14 cellular contexts compared by ENCODE assay signal in the genomic region with DNA sequence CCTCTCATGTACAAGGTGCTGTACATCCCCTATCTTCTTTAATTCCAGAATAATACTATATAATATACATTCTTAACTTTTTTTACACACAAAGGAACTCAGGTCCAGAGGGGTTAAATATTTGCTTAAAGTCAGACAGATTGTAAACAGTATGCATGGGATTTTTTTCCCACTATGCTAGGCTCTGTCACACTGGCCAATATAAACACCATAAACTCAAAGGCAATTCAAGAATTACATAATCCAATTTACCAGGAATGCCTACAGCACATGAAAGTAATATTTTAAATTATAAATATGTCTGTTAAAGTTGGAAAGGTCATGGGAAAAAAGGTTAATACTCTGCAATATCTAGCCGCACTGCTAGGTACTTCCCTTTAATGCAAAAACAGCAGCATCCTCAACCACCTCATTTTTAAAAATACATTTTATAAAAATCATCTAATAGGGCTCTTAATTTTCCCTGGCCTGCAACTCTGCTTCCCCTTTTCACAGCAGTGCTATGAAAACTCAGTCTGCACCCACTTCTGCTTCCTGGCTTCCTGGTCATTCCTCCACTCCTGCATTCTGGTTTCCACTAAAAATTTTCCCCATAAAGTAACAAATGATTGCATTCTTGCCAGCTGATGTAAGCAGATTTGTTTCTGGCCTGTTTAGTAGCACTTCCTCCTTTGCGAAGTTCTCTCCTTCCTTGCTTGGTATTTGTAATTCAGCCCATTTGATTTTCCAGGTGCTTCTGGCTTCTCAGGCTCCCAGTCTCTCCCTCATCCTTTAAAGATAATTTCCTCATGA.
DNase-seq lines count a peak whose midpoint lies in the region; ATAC-seq, FAIRE-seq and TF ChIP-seq lines count a peak whose summit lies in the region.
"Had no signal": no experiment of that assay in that cellular context is flagged by ENCODE, and none has a peak within 500 bp of the region (broad histone marks: within the 10 kb centered on the region; RNA-seq: fewer than 3 reads in every experiment).

No MANE protein-coding gene starts in this region.

- CTCF ChIA-PET in GM12878 (lab: Yijun Ruan, JAX): no interaction called here

- in situ Hi-C loops in KBM-7 (cut with MboI; ENCODE audit: low pct_unique_long_range_greater_than_20kb, low sequenced_read_pairs): no loop called here
- in situ Hi-C loops in GM12878 (cut with MboI): no loop called here
- in situ Hi-C loops in G401 (cut with HindIII; ENCODE audit: low sequenced_read_pairs): no loop called here

- no peak overlapping the region for H2AFZ ChIP-seq in GM12878 (ENCODE audit: control insufficient read depth, low read depth, low read length)

- no peaks in the 10 kb centered on the region for H3K79me2 ChIP-seq in GM12878 (ENCODE audit: control insufficient read depth, insufficient read depth, low read length)

- H3K27ac ChIP-seq in GM12878 (ENCODE audit: control insufficient read depth, insufficient read depth) (no peak overlapping the region), lung (ENCODE audit: low read depth in 1 of 2, low read length in 1 of 2) (no peak overlapping the region)
- H3K27ac ChIP-seq: C4-2B, prostate gland had no signal

- H3K27me3 ChIP-seq in GM12878 (replicated peaks in 1 of 2; ENCODE audit: control insufficient read depth in 2 of 2, insufficient read depth in 2 of 2, low read length in 1 of 2): no peaks in the 10 kb centered on the region
- no peaks in the 10 kb centered on the region for H3K27me3 ChIP-seq in lung (ENCODE audit: control insufficient read depth, insufficient read depth)

- H3K4me1 ChIP-seq in GM12878 (ENCODE audit: control insufficient read depth, insufficient read depth, low read length) (no peaks in the 10 kb centered on the region), lung (ENCODE audit: control insufficient read depth in 2 of 2, insufficient read depth in 2 of 2, low read length in 2 of 2) (peaks cover 0 to 5% of the 10 kb centered on the region in 2 donors)

- intact Hi-C loops in GM12878 (cut with micrococcal nuclease; ENCODE audit: unreplicated experiment): no loop called here

- H3K9me3 ChIP-seq in GM12878 (replicated peaks; ENCODE audit: control insufficient read depth, insufficient read depth, low read length) (no peaks in the 10 kb centered on the region; the same call in 2 of the 3 replicates), lung (ENCODE audit: control insufficient read depth in 2 of 2, insufficient read depth in 1 of 2, low read length in 1 of 2) (no peaks in the 10 kb centered on the region)
- H3K9me3 ChIP-seq: prostate gland had no signal

- RAD21 ChIA-PET in GM12878 (lab: Charles Lee; ENCODE audit: unreplicated experiment): no interaction called here

- ATAC-seq in GM12878: no peak
- peak; percentile 62 for ATAC-seq in lung (ENCODE audit: insufficient read depth, low FRiP score)
- ATAC-seq in HG03108 (IDR thresholded peaks at IDR 0.05; ENCODE audit: unreplicated experiment): no peak
- ATAC-seq: activated CD4-positive, CD25-positive, alpha-beta regulatory T cell treated with anti-CD3 and anti-CD28 coated beads, Interleukin-2, amount 50 U/mL, for 24 hours had no signal

- peaks cover 1 to 10% of the 10 kb centered on the region in 2 experiments; a peak in 2 of 4 replicates for H3K36me3 ChIP-seq in GM12878 (ENCODE audit: control insufficient read depth in 2 of 2, insufficient read depth in 2 of 2, low read length in 1 of 2)
- peaks cover 4% of the 10 kb centered on the region in 2 donors for H3K36me3 ChIP-seq in lung (ENCODE audit: control insufficient read depth in 2 of 2, insufficient read depth in 2 of 2, low read length in 2 of 2)
- H3K36me3 ChIP-seq: prostate gland had no signal

- H3K9ac ChIP-seq in GM12878 (ENCODE audit: control insufficient read depth, insufficient read depth, low read length): no peak overlapping the region

- TF ChIP-seq POLR2A in GM12878 (IDR thresholded peaks at IDR 0.05; ENCODE audit: low read depth, low read length): no peak

- TF ChIP-seq RAD21 in GM12878 (IDR thresholded peaks at IDR 0.05; ENCODE audit: insufficient read depth, low read depth, low read length): no peak

- no peak for FAIRE-seq in GM12878 (lab: Jason Lieb, UNC)

- no peak for TF ChIP-seq EP300 in GM12878 (IDR thresholded peaks at IDR 0.05; ENCODE audit: borderline replicate concordance in 1 of 2, control insufficient read depth in 1 of 2, low read depth in 2 of 2, low read length in 2 of 2)

- no peak overlapping the region for H3K4me3 ChIP-seq in GM12878
- H3K4me3 ChIP-seq in lung: no peak overlapping the region
- H3K4me3 ChIP-seq: prostate gland had no signal

- TF ChIP-seq CTCF in GM12878 (IDR thresholded peaks at IDR 0.05 in 2 of 3, conservative IDR thresholded peaks at IDR 0.05 in 1 of 3; ENCODE audit: control insufficient read depth in 2 of 3, extremely low read depth in 1 of 3, insufficient read depth in 1 of 3, low read depth in 3 of 3, low read length in 3 of 3) (no peak), lung (IDR thresholded peaks at IDR 0.05; ENCODE audit: control extremely low read depth, extremely low read depth) (no peak)

- SMC1A ChIA-PET in GM12878 (lab: Charles Lee; ENCODE audit: uncharacterized antibody, unreplicated experiment): interaction anchor here (0.8 to 1.0 kb wide), 2 partner anchors 9 to 180 kb away, joined by 3 read pairs; no protein-coding TSS in a partner anchor

- POLR2A ChIA-PET in GM12878 (lab: Charles Lee): no interaction called here

- DNase-seq in AG08395 (ENCODE audit: low spot score) (peak; percentile 21), KBM-7 (peak; percentile 64), GM12878 (ENCODE audit: low read depth, low spot score) (no peak), lung (ENCODE audit: low spot score) (no peak), inferior parietal cortex (ENCODE audit: extremely low spot score) (no peak), 8988T (no peak), G401 (ENCODE audit: low spot score) (no peak)
- DNase-seq: amniotic stem cell, glutamatergic neuron, NCI-H748 treated with DMSO at 0.1 percent for 48 hours had no signal

- H4K20me1 ChIP-seq in GM12878 (ENCODE audit: control insufficient read depth, insufficient read depth): no peaks in the 10 kb centered on the region

- TSS peak; percentile 17 for BruUV-seq in GM12878 (replicated peaks; lab: Mats Ljungman, UMichigan)

- 92% methylated on average over 2 of the region's 2 CpGs for WGBS in GM12878 (ENCODE audit: insufficient coverage, insufficient replicate concordance, low lambda C conversion rate, missing lambda C conversion rate)
- WGBS in lung, 2 donors: 9 to 19% methylated on average over 2 of the region's 2 CpGs

- H3K4me2 ChIP-seq in GM12878 (ENCODE audit: control insufficient read depth, insufficient read depth): no peak overlapping the region

TF ChIP-seq in GM12878, 131 proteins besides CTCF, POLR2A, EP300 and RAD21:
- TF ChIP-seq ZNF622 (IDR thresholded peaks at IDR 0.05): no peak
- TF ChIP-seq BMI1 (IDR thresholded peaks at IDR 0.05; ENCODE audit: borderline replicate concordance): no peak
- TF ChIP-seq NR2F1 (conservative IDR thresholded peaks at IDR 0.05): no peak
- no peak for TF ChIP-seq ETV6 (conservative IDR thresholded peaks at IDR 0.05 in 1 of 2, IDR thresholded peaks at IDR 0.05 in 1 of 2; ENCODE audit: borderline replicate concordance in 1 of 2, low read depth in 1 of 2)
- TF ChIP-seq SPI1 (IDR thresholded peaks at IDR 0.05; ENCODE audit: borderline replicate concordance, insufficient read depth, low read depth, low read length): peak; percentile 81
- no peak for TF ChIP-seq RFX5 (IDR thresholded peaks at IDR 0.05; ENCODE audit: low read depth, low read length)
- TF ChIP-seq ZBED1 (IDR thresholded peaks at IDR 0.05; ENCODE audit: borderline replicate concordance): no peak
- TF ChIP-seq CHD1 (IDR thresholded peaks at IDR 0.05; ENCODE audit: low read depth, low read length): no peak
- 0 out of 2 replicates have a peak, but pooled peaks have one; percentile 32 for TF ChIP-seq EED (IDR thresholded peaks at IDR 0.05; ENCODE audit: low read depth)

Comparison
In these comparisons a context has a peak if more than half of its experiments do, and no peak if none do; other contexts are left out.
1. DNase-seq: peak in AG08395 (single experiment) and KBM-7 (single experiment); none in GM12878 (single experiment), lung (single experiment), inferior parietal cortex (single experiment), 8988T (single experiment) and G401 (single experiment).